Comparison of ENCODE assay signal across 2 cellular contexts in the genomic region with DNA sequence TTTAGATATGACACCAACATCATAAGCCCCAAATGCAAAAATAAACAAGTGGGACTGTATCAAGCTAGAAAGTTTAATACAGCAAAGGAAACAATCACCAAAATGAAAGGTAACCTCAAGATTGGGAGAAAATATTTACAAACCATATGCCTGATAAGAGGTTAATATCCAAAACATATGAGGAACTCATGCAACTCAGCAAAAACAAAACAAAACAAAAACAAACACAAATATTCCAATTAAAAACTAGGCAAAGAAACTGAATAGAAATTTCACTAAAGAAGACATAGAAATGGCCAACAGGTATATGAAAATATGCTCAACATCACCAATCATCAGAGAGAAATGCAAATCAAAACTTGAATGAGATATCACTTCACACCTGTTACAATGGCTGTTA.
TF ChIP-seq lines count a peak whose summit lies in the region.

No MANE protein-coding gene starts in this region.

TF ChIP-seq in GM12878, 131 proteins besides CTCF, POLR2A, EP300 and RAD21:
- TF ChIP-seq SMC3 (IDR thresholded peaks at IDR 0.05; ENCODE audit: borderline replicate concordance, low read length), result no peak
- TF ChIP-seq STAT1 (conservative IDR thresholded peaks at IDR 0.05), result no peak
- TF ChIP-seq NBN (IDR thresholded peaks at IDR 0.05), result no peak
- TF ChIP-seq ZNF274 (IDR thresholded peaks at IDR 0.05; ENCODE audit: insufficient read depth, insufficient read length), result no peak
- TF ChIP-seq SIX5 (IDR thresholded peaks at IDR 0.05; ENCODE audit: low read depth, low read length, severe bottlenecking), result no peak
- TF ChIP-seq ZSCAN29 (IDR thresholded peaks at IDR 0.05), result no peak
- no peak for TF ChIP-seq ZNF24 (IDR thresholded peaks at IDR 0.05)
- TF ChIP-seq MTA3 (IDR thresholded peaks at IDR 0.05; ENCODE audit: borderline replicate concordance, low read length), result no peak
- TF ChIP-seq RCOR1 (conservative IDR thresholded peaks at IDR 0.05; ENCODE audit: low read depth, low read length), result no peak
- no peak for TF ChIP-seq MEF2A (IDR thresholded peaks at IDR 0.05; ENCODE audit: insufficient read depth, low read depth, low read length)
- TF ChIP-seq, protein P1, sequence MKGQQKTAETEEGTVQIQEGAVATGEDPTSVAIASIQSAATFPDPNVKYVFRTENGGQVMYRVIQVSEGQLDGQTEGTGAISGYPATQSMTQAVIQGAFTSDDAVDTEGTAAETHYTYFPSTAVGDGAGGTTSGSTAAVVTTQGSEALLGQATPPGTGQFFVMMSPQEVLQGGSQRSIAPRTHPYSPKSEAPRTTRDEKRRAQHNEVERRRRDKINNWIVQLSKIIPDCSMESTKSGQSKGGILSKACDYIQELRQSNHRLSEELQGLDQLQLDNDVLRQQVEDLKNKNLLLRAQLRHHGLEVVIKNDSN (IDR thresholded peaks at IDR 0.05; ENCODE audit: borderline replicate concordance, extremely low read length, insufficient read depth, low read depth, low read length), result no peak
- no peak for TF ChIP-seq SREBF2 (IDR thresholded peaks at IDR 0.05; ENCODE audit: low read length)
- no peak for TF ChIP-seq TCF12 (IDR thresholded peaks at IDR 0.05; ENCODE audit: low read depth, low read length)
- TF ChIP-seq BMI1 (IDR thresholded peaks at IDR 0.05; ENCODE audit: borderline replicate concordance), result no peak
- TF ChIP-seq, protein P2, sequence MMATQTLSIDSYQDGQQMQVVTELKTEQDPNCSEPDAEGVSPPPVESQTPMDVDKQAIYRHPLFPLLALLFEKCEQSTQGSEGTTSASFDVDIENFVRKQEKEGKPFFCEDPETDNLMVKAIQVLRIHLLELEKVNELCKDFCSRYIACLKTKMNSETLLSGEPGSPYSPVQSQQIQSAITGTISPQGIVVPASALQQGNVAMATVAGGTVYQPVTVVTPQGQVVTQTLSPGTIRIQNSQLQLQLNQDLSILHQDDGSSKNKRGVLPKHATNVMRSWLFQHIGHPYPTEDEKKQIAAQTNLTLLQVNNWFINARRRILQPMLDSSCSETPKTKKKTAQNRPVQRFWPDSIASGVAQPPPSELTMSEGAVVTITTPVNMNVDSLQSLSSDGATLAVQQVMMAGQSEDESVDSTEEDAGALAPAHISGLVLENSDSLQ (IDR thresholded peaks at IDR 0.05), result no peak
- TF ChIP-seq, protein P3, sequence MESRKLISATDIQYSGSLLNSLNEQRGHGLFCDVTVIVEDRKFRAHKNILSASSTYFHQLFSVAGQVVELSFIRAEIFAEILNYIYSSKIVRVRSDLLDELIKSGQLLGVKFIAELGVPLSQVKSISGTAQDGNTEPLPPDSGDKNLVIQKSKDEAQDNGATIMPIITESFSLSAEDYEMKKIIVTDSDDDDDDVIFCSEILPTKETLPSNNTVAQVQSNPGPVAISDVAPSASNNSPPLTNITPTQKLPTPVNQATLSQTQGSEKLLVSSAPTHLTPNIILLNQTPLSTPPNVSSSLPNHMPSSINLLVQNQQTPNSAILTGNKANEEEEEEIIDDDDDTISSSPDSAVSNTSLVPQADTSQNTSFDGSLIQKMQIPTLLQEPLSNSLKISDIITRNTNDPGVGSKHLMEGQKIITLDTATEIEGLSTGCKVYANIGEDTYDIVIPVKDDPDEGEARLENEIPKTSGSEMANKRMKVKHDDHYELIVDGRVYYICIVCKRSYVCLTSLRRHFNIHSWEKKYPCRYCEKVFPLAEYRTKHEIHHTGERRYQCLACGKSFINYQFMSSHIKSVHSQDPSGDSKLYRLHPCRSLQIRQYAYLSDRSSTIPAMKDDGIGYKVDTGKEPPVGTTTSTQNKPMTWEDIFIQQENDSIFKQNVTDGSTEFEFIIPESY (IDR thresholded peaks at IDR 0.05), result no peak
- TF ChIP-seq, protein P4, sequence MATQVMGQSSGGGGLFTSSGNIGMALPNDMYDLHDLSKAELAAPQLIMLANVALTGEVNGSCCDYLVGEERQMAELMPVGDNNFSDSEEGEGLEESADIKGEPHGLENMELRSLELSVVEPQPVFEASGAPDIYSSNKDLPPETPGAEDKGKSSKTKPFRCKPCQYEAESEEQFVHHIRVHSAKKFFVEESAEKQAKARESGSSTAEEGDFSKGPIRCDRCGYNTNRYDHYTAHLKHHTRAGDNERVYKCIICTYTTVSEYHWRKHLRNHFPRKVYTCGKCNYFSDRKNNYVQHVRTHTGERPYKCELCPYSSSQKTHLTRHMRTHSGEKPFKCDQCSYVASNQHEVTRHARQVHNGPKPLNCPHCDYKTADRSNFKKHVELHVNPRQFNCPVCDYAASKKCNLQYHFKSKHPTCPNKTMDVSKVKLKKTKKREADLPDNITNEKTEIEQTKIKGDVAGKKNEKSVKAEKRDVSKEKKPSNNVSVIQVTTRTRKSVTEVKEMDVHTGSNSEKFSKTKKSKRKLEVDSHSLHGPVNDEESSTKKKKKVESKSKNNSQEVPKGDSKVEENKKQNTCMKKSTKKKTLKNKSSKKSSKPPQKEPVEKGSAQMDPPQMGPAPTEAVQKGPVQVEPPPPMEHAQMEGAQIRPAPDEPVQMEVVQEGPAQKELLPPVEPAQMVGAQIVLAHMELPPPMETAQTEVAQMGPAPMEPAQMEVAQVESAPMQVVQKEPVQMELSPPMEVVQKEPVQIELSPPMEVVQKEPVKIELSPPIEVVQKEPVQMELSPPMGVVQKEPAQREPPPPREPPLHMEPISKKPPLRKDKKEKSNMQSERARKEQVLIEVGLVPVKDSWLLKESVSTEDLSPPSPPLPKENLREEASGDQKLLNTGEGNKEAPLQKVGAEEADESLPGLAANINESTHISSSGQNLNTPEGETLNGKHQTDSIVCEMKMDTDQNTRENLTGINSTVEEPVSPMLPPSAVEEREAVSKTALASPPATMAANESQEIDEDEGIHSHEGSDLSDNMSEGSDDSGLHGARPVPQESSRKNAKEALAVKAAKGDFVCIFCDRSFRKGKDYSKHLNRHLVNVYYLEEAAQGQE (IDR thresholded peaks at IDR 0.05; ENCODE audit: low read depth, low read length), result no peak

TF ChIP-seq in K562, 482 proteins besides CTCF, POLR2A, EP300 and RAD21:
- TF ChIP-seq STAT5B (CRISPR knock-in tag; IDR thresholded peaks at IDR 0.05), result no peak
- no peak for TF ChIP-seq GTF2E2 (tag; IDR thresholded peaks at IDR 0.05)
- TF ChIP-seq BRF1 (IDR thresholded peaks at IDR 0.05; ENCODE audit: borderline replicate concordance, extremely low read depth, insufficient read length), result no peak
- TF ChIP-seq C11orf30 (IDR thresholded peaks at IDR 0.05; ENCODE audit: low read depth), result peak; percentile 50
- TF ChIP-seq ZNF316 (IDR thresholded peaks at IDR 0.05), result peak; percentile 54
TF ChIP-seq in K562: peak in this region for 2.
